ENCODE assay signal across 15 cellular contexts in genomic region chr16:87851141-87851587, GRCh38. TPM values are rescaled to one million over a fixed set of nuclear protein-coding genes. Genes with fewer than 3 reads are reported as not detected.
DNase-seq lines count a peak whose midpoint lies in the region; ATAC-seq and TF ChIP-seq lines count a peak whose summit lies in the region.
"Had no signal": no experiment of that assay in that cellular context is flagged by ENCODE, and none has a peak within 500 bp of the region (broad histone marks: within the 10 kb centered on the region; RNA-seq: fewer than 3 reads in every experiment).

No MANE protein-coding gene starts in this region.

- H3K4me1 ChIP-seq in BLaER1 treated with 17β-estradiol and CSF1 and Interleukin-3, amounts not matched to agents 10 nM and 100 nM, result peaks cover 82 to 100% (median 100%) of the 10 kb centered on the region in 10 experiments
- peaks cover 10% of the 10 kb centered on the region for H3K4me1 ChIP-seq in mesendoderm (ENCODE audit: control insufficient read depth, low read depth, low read length)

- no peaks in the 10 kb centered on the region for H3K27me3 ChIP-seq in BLaER1 treated with 17β-estradiol and CSF1 and Interleukin-3, amounts not matched to agents 10 nM and 100 nM
- no peaks in the 10 kb centered on the region for H3K27me3 ChIP-seq in mesendoderm (ENCODE audit: insufficient read depth, low read length, poor library complexity)
- H3K27me3 ChIP-seq: gastroesophageal sphincter, neutrophil, upper lobe of left lung had no signal

- no peak overlapping the region for H4K8ac ChIP-seq in mesendoderm (ENCODE audit: low read depth, low read length)

- H3K27me3 Mint-ChIP-seq in Calu3 (ENCODE audit: unreplicated experiment), result no peaks in the 10 kb centered on the region
- no peaks in the 10 kb centered on the region for H3K27me3 Mint-ChIP-seq in activated CD8-positive, alpha-beta T cell treated with anti-CD3 and anti-CD28 coated beads, Interleukin-2, amount 10 ng/mL, durations not matched to agents 7 days and 5 days (ENCODE audit: low read depth)

- H3K27ac ChIP-seq in BLaER1 treated with 17β-estradiol and CSF1 and Interleukin-3, amounts not matched to agents 10 nM and 100 nM, result peak overlapping the region in 7 of 11 experiments; percentile 4 to 87 (median 75); a peak in 11 of 22 replicates
- peak overlapping the region; percentile 54 for H3K27ac ChIP-seq in mesendoderm (ENCODE audit: low read depth, low read length)
- H3K27ac ChIP-seq: gastroesophageal sphincter, neutrophil, upper lobe of left lung had no signal

- intact Hi-C loops in Calu3 (cut with micrococcal nuclease; ENCODE audit: unreplicated experiment), result loop anchor here (5.0 kb wide), 1 partner anchor 74 kb away; no protein-coding TSS in a partner anchor

- peak overlapping the region; percentile 84 to 100 (median 93) for H3K4me2 ChIP-seq in BLaER1 treated with 17β-estradiol and CSF1 and Interleukin-3, amounts not matched to agents 10 nM and 100 nM
- H3K4me2 ChIP-seq in mesendoderm (ENCODE audit: low read length), result no peak overlapping the region

- ATAC-seq in activated CD8-positive, alpha-beta T cell treated with anti-CD3 and anti-CD28 coated beads, Interleukin-2, amount 10 ng/mL, durations not matched to agents 7 days and 5 days, result no peak
- no peak for ATAC-seq in HG03097 (IDR thresholded peaks at IDR 0.05; ENCODE audit: low FRiP score, unreplicated experiment)
- ATAC-seq: gastroesophageal sphincter had no signal

- no peaks in the 10 kb centered on the region for H3K9me3 ChIP-seq in BLaER1 treated with 17β-estradiol and CSF1 and Interleukin-3, amounts not matched to agents 10 nM and 100 nM (replicated peaks in 1 of 11)
- H3K9me3 ChIP-seq: gastroesophageal sphincter, neutrophil, upper lobe of left lung had no signal

- no peak for DNase-seq in Calu3
- no peak for DNase-seq in activated CD8-positive, alpha-beta T cell treated with anti-CD3 and anti-CD28 coated beads, Interleukin-2, amount 10 ng/mL, durations not matched to agents 7 days and 5 days
- DNase-seq in mesendoderm, result peak; percentile 51
- no peak for DNase-seq in cerebellar cortex (ENCODE audit: low spot score)
- DNase-seq in DMS153 (lab: John Stamatoyannopoulos, UW), result no peak
- DNase-seq in NCI-H1092 treated with DMSO at 0.1 percent for 48 hours (lab: John Stamatoyannopoulos, UW), result no peak
- DNase-seq: amygdala, DMS 273 treated with DMSO at 0.1 percent for 48 hours, NCI-H524, SIG-M5 had no signal

- peaks cover 57% of the 10 kb centered on the region for H3K4me1 Mint-ChIP-seq in Calu3 (ENCODE audit: low read depth, unreplicated experiment)
- H3K4me1 Mint-ChIP-seq in activated CD8-positive, alpha-beta T cell treated with anti-CD3 and anti-CD28 coated beads, Interleukin-2, amount 10 ng/mL, durations not matched to agents 7 days and 5 days (ENCODE audit: low read depth), result peaks cover 58% of the 10 kb centered on the region

- no peak overlapping the region for H2BK15ac ChIP-seq in mesendoderm (replicated peaks; ENCODE audit: low read depth)

- H2AK5ac ChIP-seq in mesendoderm (ENCODE audit: low read length), result no peak overlapping the region

- H3K18ac ChIP-seq in mesendoderm (ENCODE audit: low read length), result no peak overlapping the region

- H4K5ac ChIP-seq in mesendoderm (ENCODE audit: low read length), result no peak overlapping the region

- H4K20me1 ChIP-seq in BLaER1 treated with 17β-estradiol and CSF1 and Interleukin-3, amounts not matched to agents 10 nM and 100 nM, result peaks cover 43 to 100% (median 97%) of the 10 kb centered on the region in 11 experiments; a peak in 21 of 22 replicates

- H3K36me3 ChIP-seq in BLaER1 treated with 17β-estradiol and CSF1 and Interleukin-3, amounts not matched to agents 10 nM and 100 nM, result peaks cover 51 to 93% (median 88%) of the 10 kb centered on the region in 11 experiments
- peaks cover 19% of the 10 kb centered on the region for H3K36me3 ChIP-seq in mesendoderm (ENCODE audit: control insufficient read depth, insufficient read depth, low read length)
- H3K36me3 ChIP-seq: neutrophil had no signal

- H2BK120ac ChIP-seq in mesendoderm (ENCODE audit: low read depth, low read length), result no peak overlapping the region

- H3K9ac ChIP-seq in BLaER1 treated with 17β-estradiol and CSF1 and Interleukin-3, amounts not matched to agents 10 nM and 100 nM, result peak overlapping the region in 7 of 11 experiments; percentile 39 to 81 (median 75); a peak in 13 of 22 replicates
- H3K9ac ChIP-seq in mesendoderm (ENCODE audit: low read length), result no peak overlapping the region

- CTCF ChIA-PET in Calu3 (lab: Charles Lee), result interaction anchor here (0.8 to 3.3 kb wide), 2 partner anchors 20 to 71 kb away, joined by 9 to 27 read pairs; no protein-coding TSS in a partner anchor
- CTCF ChIA-PET in activated CD8-positive, alpha-beta T cell treated with anti-CD3 and anti-CD28 coated beads, Interleukin-2, amount 10 ng/mL, durations not matched to agents 7 days and 5 days (lab: Charles Lee), result interaction anchor here (3.4 to 9.8 kb wide), 3 partner anchors 15 to 71 kb away, joined by 53 to 203 read pairs (median 150); partner anchors contain the start of gene SLC7A5

- no peak for TF ChIP-seq CTCF in Calu3 (IDR thresholded peaks at IDR 0.05; ENCODE audit: unreplicated experiment)

- peaks cover 100% of the 10 kb centered on the region for H3K36me3 Mint-ChIP-seq in Calu3 (ENCODE audit: insufficient read depth, unreplicated experiment)
- H3K36me3 Mint-ChIP-seq in activated CD8-positive, alpha-beta T cell treated with anti-CD3 and anti-CD28 coated beads, Interleukin-2, amount 10 ng/mL, durations not matched to agents 7 days and 5 days (ENCODE audit: low read depth), result peaks cover 63% of the 10 kb centered on the region

- H3K79me1 ChIP-seq in mesendoderm (ENCODE audit: low read length), result peaks cover 19% of the 10 kb centered on the region

- peak overlapping the region; percentile 57 for H3K56ac ChIP-seq in mesendoderm (ENCODE audit: low read length)

- peak overlapping the region; percentile 54 for H3K4me3 Mint-ChIP-seq in Calu3 (ENCODE audit: low read depth, unreplicated experiment)
- H3K4me3 Mint-ChIP-seq in activated CD8-positive, alpha-beta T cell treated with anti-CD3 and anti-CD28 coated beads, Interleukin-2, amount 10 ng/mL, durations not matched to agents 7 days and 5 days, result no peak overlapping the region

- H3K4ac ChIP-seq in mesendoderm (ENCODE audit: low read depth, low read length), result no peak overlapping the region

- BruUV-seq in Calu3 (replicated peaks; lab: Mats Ljungman, UMichigan), result no TSS peak

- no CpG with 5 or more reads among the region's 14 CpGs for WGBS in mesendoderm (ENCODE audit: extremely low coverage, insufficient coverage, low lambda C conversion rate)

- peaks cover 87% of the 10 kb centered on the region for H3K79me2 ChIP-seq in mesendoderm (ENCODE audit: control insufficient read depth, insufficient read depth, low read length)

- no peaks in the 10 kb centered on the region for H3K9me3 Mint-ChIP-seq in Calu3 (ENCODE audit: low read depth, unreplicated experiment)
- no peaks in the 10 kb centered on the region for H3K9me3 Mint-ChIP-seq in activated CD8-positive, alpha-beta T cell treated with anti-CD3 and anti-CD28 coated beads, Interleukin-2, amount 10 ng/mL, durations not matched to agents 7 days and 5 days (ENCODE audit: insufficient read depth)

- H3K27ac Mint-ChIP-seq in Calu3 (ENCODE audit: unreplicated experiment), result peak overlapping the region; percentile 89
- peak overlapping the region; percentile 55 for H3K27ac Mint-ChIP-seq in activated CD8-positive, alpha-beta T cell treated with anti-CD3 and anti-CD28 coated beads, Interleukin-2, amount 10 ng/mL, durations not matched to agents 7 days and 5 days

- POLR2A ChIA-PET in activated CD8-positive, alpha-beta T cell treated with anti-CD3 and anti-CD28 coated beads, Interleukin-2, amount 10 ng/mL, durations not matched to agents 7 days and 5 days (lab: Charles Lee), result interaction anchor here (1.2 kb wide), 1 partner anchor 18 kb away, joined by 3 read pairs; the partner anchor contains the start of gene SLC7A5

- H2BK5ac ChIP-seq in mesendoderm (ENCODE audit: low read length), result no peak overlapping the region

- H3K23ac ChIP-seq in mesendoderm (ENCODE audit: low read length), result no peak overlapping the region

- H3K4me3 ChIP-seq in BLaER1 treated with 17β-estradiol and CSF1 and Interleukin-3, amounts not matched to agents 10 nM and 100 nM, result peak overlapping the region in 1 of 10 experiments; percentile 8; a peak in 2 of 20 replicates
- H3K4me3 ChIP-seq in mesendoderm (ENCODE audit: low read length), result no peak overlapping the region
- H3K4me3 ChIP-seq: gastroesophageal sphincter, upper lobe of left lung had no signal

RNA-seq across cellular contexts. Expression of gene SLC7A5, which starts 18.1 kb away (rescaled TPM):
- total RNA-seq in Calu3 (2022), result 379 and 501 TPM in 2 replicates
- total RNA-seq in activated CD8-positive, alpha-beta T cell treated with anti-CD3 and anti-CD28 coated beads, Interleukin-2, amount 10 ng/mL, durations not matched to agents 7 days and 5 days, result 100 to 1,000 TPM; 114 to 118 TPM
- polyA plus RNA-seq in mesendoderm (2013, experiment 1 of 2), result 742 TPM
- 732 TPM for polyA plus RNA-seq in mesendoderm (2013, experiment 2 of 2)
